ENCODE assay signal across 18 cellular contexts in the genomic region with DNA sequence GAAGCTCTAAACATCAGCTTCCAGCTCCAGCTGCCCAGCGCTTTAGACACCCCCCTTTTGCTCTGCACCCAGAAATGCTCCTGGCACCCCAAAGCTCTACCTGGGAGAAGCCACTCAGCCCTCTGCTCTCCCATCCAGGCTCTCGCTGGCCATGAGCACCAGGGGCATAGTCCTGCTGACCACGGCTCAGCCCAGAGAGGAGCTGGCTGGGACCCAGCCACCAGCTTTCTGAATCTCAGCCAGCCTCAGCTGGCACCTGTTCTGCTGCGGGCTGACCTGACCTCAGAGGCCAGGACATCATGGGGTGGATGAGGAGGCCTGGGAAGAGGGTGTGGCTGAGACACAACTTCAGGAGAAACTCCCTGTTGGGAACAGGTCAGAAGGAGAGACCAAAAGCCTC. TPM values are rescaled to one million over a fixed set of nuclear protein-coding genes. Genes with fewer than 3 reads are reported as not detected.
"Had no signal": no experiment of that assay in that cellular context is flagged by ENCODE, and none has a peak within 500 bp of the region (broad histone marks: within the 10 kb centered on the region; RNA-seq: fewer than 3 reads in every experiment).

No MANE protein-coding gene starts in this region.

- H3K9ac ChIP-seq: parathyroid adenoma had no signal

- H3K9me3 ChIP-seq: breast epithelium, mucosa of descending colon, neutrophil had no signal

- ATAC-seq: effector memory CD8-positive, alpha-beta T cell; foreskin keratinocyte; left colon; mucosa of descending colon; naive thymus-derived CD8-positive, alpha-beta T cell had no signal

- H3K4me1 ChIP-seq: breast epithelium, foreskin keratinocyte, parathyroid adenoma had no signal

- H3K4me3 ChIP-seq: breast epithelium, mucosa of descending colon had no signal

- H3K27ac ChIP-seq: breast epithelium, foreskin keratinocyte, neutrophil, parathyroid adenoma had no signal

- FAIRE-seq: small intestine had no signal

- DNase-seq: activated CD4-positive, CD25-positive, alpha-beta regulatory T cell; activated naive CD4-positive, alpha-beta T cell; activated naive CD8-positive, alpha-beta T cell treated with anti-CD3 and anti-CD28 coated beads, Interleukin-2, amount 10 ng/mL, durations not matched to agents 7 days and 5 days; activated T-cell treated with anti-CD3 and anti-CD28 coated beads for 4 hours; dermis blood vessel endothelial cell; effector memory CD8-positive, alpha-beta T cell; foreskin keratinocyte; left colon; mucosa of descending colon; naive thymus-derived CD8-positive, alpha-beta T cell; retina; small intestine; stimulated activated CD4-positive, alpha-beta T cell treated with anti-CD3 and anti-CD28 coated beads, Interleukin-4, amount 100 ng/mL, for 4 hours; stimulated activated CD8-positive, alpha-beta memory T cell treated with anti-CD3 and anti-CD28 coated beads, Interleukin-4, amount 100 ng/mL, for 48 hours; stimulated activated naive CD4-positive, alpha-beta T cell treated with Interleukin-2 at 50 U/mL for 16 hours had no signal

- H2AFZ ChIP-seq: parathyroid adenoma had no signal

- H3K36me3 ChIP-seq: breast epithelium, neutrophil had no signal

- H3K79me2 ChIP-seq: parathyroid adenoma had no signal

- H3K27me3 ChIP-seq: foreskin keratinocyte had no signal

RNA-seq across cellular contexts. Expression of a gene that starts 8.6 kb away (rescaled TPM):
- total RNA-seq: activated naive CD8-positive, alpha-beta T cell treated with anti-CD3 and anti-CD28 coated beads, Interleukin-2, amount 10 ng/mL, durations not matched to agents 7 days and 5 days; foreskin keratinocyte; naive thymus-derived CD8-positive, alpha-beta T cell had no signal
- polyA plus RNA-seq: foreskin keratinocyte; naive thymus-derived CD8-positive, alpha-beta T cell had no signal
